2 cellular contexts compared by ENCODE assay signal in the genomic region with DNA sequence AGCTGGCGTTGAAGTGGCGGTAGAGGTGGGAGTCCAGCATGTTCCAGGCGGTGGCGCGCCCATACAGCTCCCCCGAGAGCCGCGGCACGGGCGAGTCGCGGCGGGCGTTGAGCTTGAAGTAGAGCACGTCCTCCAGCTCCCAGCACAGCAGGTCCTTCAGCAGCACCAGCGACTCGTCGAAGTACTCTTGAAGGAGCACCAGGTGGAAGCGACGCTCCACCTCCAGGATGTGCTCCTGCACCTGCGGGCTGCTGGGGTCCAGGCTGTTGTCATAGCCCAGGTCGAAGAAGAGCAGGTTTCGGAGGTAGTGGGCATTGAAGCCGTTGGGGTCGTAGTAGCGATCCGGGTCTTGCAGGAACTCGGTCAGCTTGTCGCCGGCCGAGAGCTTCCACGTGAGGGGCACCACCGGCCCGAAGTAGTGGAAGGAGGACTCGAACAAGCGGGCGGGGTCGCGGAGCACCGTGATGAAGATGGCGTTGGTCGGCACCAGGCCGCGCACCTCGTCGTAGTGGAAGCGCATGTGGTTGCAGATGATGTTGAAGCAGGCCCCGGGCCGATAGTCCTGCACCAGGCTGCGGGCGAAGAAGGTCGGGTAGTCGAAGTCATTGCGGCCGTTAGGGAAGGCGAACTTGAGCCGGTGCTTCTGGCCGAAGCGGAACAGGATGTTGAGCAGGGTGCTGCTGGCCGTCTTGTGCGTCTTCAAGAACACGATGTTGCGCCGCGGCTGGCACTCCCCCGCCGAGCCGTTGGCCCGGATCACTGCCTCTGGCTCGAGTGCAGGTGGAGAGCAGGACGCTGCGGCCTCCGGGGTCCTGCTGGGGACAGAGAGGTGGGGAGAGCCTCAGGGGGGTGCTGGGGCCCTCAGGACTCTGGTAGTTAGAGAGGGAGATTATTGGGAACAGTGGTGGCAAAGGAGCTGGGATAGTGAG.
TF ChIP-seq lines count a peak whose summit lies in the region.

No MANE protein-coding gene starts in this region.

TF ChIP-seq in GM23338, 12 proteins besides CTCF, POLR2A, EP300 and RAD21:
- TF ChIP-seq, protein P1, sequence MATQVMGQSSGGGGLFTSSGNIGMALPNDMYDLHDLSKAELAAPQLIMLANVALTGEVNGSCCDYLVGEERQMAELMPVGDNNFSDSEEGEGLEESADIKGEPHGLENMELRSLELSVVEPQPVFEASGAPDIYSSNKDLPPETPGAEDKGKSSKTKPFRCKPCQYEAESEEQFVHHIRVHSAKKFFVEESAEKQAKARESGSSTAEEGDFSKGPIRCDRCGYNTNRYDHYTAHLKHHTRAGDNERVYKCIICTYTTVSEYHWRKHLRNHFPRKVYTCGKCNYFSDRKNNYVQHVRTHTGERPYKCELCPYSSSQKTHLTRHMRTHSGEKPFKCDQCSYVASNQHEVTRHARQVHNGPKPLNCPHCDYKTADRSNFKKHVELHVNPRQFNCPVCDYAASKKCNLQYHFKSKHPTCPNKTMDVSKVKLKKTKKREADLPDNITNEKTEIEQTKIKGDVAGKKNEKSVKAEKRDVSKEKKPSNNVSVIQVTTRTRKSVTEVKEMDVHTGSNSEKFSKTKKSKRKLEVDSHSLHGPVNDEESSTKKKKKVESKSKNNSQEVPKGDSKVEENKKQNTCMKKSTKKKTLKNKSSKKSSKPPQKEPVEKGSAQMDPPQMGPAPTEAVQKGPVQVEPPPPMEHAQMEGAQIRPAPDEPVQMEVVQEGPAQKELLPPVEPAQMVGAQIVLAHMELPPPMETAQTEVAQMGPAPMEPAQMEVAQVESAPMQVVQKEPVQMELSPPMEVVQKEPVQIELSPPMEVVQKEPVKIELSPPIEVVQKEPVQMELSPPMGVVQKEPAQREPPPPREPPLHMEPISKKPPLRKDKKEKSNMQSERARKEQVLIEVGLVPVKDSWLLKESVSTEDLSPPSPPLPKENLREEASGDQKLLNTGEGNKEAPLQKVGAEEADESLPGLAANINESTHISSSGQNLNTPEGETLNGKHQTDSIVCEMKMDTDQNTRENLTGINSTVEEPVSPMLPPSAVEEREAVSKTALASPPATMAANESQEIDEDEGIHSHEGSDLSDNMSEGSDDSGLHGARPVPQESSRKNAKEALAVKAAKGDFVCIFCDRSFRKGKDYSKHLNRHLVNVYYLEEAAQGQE (IDR thresholded peaks at IDR 0.05; ENCODE audit: unreplicated experiment), result no peak
- TF ChIP-seq STAT1 (IDR thresholded peaks at IDR 0.05; ENCODE audit: unreplicated experiment), result no peak
- TF ChIP-seq NANOG (IDR thresholded peaks at IDR 0.05; ENCODE audit: borderline replicate concordance), result no peak
- no peak for TF ChIP-seq ZNF114 (CRISPR knock-in tag; IDR thresholded peaks at IDR 0.05)
- no peak for TF ChIP-seq JUNB (IDR thresholded peaks at IDR 0.05; ENCODE audit: unreplicated experiment)
- TF ChIP-seq EZH2phosphoT487 (IDR thresholded peaks at IDR 0.05; ENCODE audit: unreplicated experiment), result no peak
- TF ChIP-seq EZH2 (IDR thresholded peaks at IDR 0.05; ENCODE audit: low read depth, unreplicated experiment), result no peak
- TF ChIP-seq ZNF331 (CRISPR knock-in tag; IDR thresholded peaks at IDR 0.05; ENCODE audit: low read depth), result no peak
- no peak for TF ChIP-seq CREB1 (CRISPR knock-in tag; IDR thresholded peaks at IDR 0.05; ENCODE audit: low read depth)
- TF ChIP-seq, protein P2, sequence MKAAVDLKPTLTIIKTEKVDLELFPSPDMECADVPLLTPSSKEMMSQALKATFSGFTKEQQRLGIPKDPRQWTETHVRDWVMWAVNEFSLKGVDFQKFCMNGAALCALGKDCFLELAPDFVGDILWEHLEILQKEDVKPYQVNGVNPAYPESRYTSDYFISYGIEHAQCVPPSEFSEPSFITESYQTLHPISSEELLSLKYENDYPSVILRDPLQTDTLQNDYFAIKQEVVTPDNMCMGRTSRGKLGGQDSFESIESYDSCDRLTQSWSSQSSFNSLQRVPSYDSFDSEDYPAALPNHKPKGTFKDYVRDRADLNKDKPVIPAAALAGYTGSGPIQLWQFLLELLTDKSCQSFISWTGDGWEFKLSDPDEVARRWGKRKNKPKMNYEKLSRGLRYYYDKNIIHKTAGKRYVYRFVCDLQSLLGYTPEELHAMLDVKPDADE (IDR thresholded peaks at IDR 0.05), result no peak
- TF ChIP-seq POLR2AphosphoS5 (IDR thresholded peaks at IDR 0.05; ENCODE audit: low read depth), result no peak
TF ChIP-seq in GM23338: peak in this region for 0.

TF ChIP-seq in WTC11, 78 proteins besides CTCF, POLR2A, EP300 and RAD21:
- TF ChIP-seq ZNF121 (CRISPR knock-in tag; IDR thresholded peaks at IDR 0.05), result no peak
- TF ChIP-seq, protein P3, sequence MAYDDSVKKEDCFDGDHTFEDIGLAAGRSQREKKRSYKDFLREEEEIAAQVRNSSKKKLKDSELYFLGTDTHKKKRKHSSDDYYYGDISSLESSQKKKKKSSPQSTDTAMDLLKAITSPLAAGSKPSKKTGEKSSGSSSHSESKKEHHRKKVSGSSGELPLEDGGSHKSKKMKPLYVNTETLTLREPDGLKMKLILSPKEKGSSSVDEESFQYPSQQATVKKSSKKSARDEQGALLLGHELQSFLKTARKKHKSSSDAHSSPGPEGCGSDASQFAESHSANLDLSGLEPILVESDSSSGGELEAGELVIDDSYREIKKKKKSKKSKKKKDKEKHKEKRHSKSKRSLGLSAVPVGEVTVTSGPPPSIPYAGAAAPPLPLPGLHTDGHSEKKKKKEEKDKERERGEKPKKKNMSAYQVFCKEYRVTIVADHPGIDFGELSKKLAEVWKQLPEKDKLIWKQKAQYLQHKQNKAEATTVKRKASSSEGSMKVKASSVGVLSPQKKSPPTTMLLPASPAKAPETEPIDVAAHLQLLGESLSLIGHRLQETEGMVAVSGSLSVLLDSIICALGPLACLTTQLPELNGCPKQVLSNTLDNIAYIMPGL (CRISPR knock-in tag; IDR thresholded peaks at IDR 0.05), result peak; percentile 70; the same call in 1 of the 2 replicates
